ENCODE assay signal across 25 cellular contexts in the genomic region with DNA sequence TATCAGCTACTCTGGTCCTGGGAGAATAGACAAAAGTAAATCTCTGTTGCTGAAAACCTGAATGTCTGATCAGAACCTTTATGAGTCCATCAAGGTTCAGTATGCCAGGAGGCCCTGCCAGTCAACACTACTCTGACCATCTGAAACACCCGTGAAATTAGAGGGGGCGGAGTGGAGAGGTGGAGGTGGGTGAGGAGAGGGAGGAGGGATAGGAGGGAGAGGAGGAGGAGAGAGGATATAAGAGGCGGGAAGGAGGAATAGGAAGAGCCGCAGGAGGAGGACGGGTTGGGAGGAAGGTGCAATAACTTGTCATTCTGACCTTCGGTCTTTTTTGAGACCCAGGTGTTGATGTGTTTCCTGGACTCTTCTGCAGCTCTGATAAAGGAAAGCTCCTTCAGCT. TPM values are rescaled to one million over a fixed set of nuclear protein-coding genes. Genes with fewer than 3 reads are reported as not detected.
DNase-seq lines count a peak whose midpoint lies in the region; ATAC-seq and TF ChIP-seq lines count a peak whose summit lies in the region.
"Had no signal": no experiment of that assay in that cellular context is flagged by ENCODE, and none has a peak within 500 bp of the region (broad histone marks: within the 10 kb centered on the region; RNA-seq: fewer than 3 reads in every experiment).

No MANE protein-coding gene starts in this region.

- H3K9me3 Mint-ChIP-seq in activated T-cell treated with anti-CD3 and anti-CD28 coated beads, Interleukin-2, amount 50 U/mL, for 24 hours: no peaks in the 10 kb centered on the region
- H3K9me3 Mint-ChIP-seq in CD8-positive, alpha-beta memory T cell: no peaks in the 10 kb centered on the region
- H3K9me3 Mint-ChIP-seq in central memory CD8-positive, alpha-beta T cell: no peaks in the 10 kb centered on the region
- H3K9me3 Mint-ChIP-seq: GM23338, IgD-negative memory B cell had no signal

- no peak overlapping the region for H2AFZ ChIP-seq in neuronal stem cell (ENCODE audit: low read length)
- H2AFZ ChIP-seq: GM23338 had no signal

- no peak overlapping the region for H3K4me2 ChIP-seq in neuronal stem cell (ENCODE audit: insufficient read depth, low read length, poor library complexity, severe bottlenecking)
- H3K4me2 ChIP-seq: BLaER1, GM23338 had no signal

- H3K4me1 ChIP-seq in CD8-positive, alpha-beta memory T cell (ENCODE audit: insufficient read depth, low read length): peaks cover 76% of the 10 kb centered on the region
- H3K4me1 ChIP-seq in neuronal stem cell (ENCODE audit: control insufficient read depth in 2 of 2, insufficient read depth in 1 of 2, low read depth in 1 of 2, low read length in 2 of 2): peaks cover 4 to 9% of the 10 kb centered on the region in 2 donors

- H3K4ac ChIP-seq in neuronal stem cell (ENCODE audit: low read length): no peak overlapping the region

- H3K18ac ChIP-seq in neuronal stem cell (ENCODE audit: low read length): no peak overlapping the region

- H2BK5ac ChIP-seq in neuronal stem cell (ENCODE audit: low read length): no peak overlapping the region

- no peak overlapping the region for H3K9ac ChIP-seq in neuronal stem cell (ENCODE audit: low read depth, low read length, poor library complexity)
- H3K9ac ChIP-seq: BLaER1 had no signal

- no peak overlapping the region for H2AK5ac ChIP-seq in neuronal stem cell (ENCODE audit: low read depth, low read length)

- H4K8ac ChIP-seq in neuronal stem cell (ENCODE audit: low read depth, low read length): no peak overlapping the region

- no peak for DNase-seq in activated T-cell treated with anti-CD3 and anti-CD28 coated beads, Interleukin-2, amount 50 U/mL, for 24 hours
- no peak for DNase-seq in activated T-cell treated with anti-CD3 and anti-CD28 coated beads for 4 hours
- DNase-seq in CD8-positive, alpha-beta memory T cell: no peak
- no peak for DNase-seq in central memory CD8-positive, alpha-beta T cell (ENCODE audit: low spot score in 2 of 2)
- DNase-seq in neuronal stem cell (ENCODE audit: low spot score): no peak
- DNase-seq in GF-D8 (lab: John Stamatoyannopoulos, UW): no peak
- DNase-seq: DMS79 treated with DMSO at 0.1 percent for 48 hours, HCEC 1CT, Karpas-422, NCI-H1417 treated with DMSO at 0.1 percent for 48 hours, NCI-H187 treated with DMSO at 0.1 percent for 48 hours, NCI-H2227 treated with DMSO at 0.1 percent for 48 hours, NCI-H510A treated with DMSO at 0.1 percent for 48 hours, NCI-H82, PC-3, SIG-M5 had no signal

- no peak for TF ChIP-seq POLR2A in GM18505 (IDR thresholded peaks at IDR 0.05; ENCODE audit: borderline replicate concordance, extremely low read depth, insufficient read depth, insufficient read length)

- H3K14ac ChIP-seq in neuronal stem cell (ENCODE audit: low read length): no peak overlapping the region

- no peaks in the 10 kb centered on the region for H3K27me3 Mint-ChIP-seq in activated T-cell treated with anti-CD3 and anti-CD28 coated beads, Interleukin-2, amount 50 U/mL, for 24 hours
- peaks cover 0 to 2% of the 10 kb centered on the region in 2 donors for H3K27me3 Mint-ChIP-seq in CD8-positive, alpha-beta memory T cell
- no peaks in the 10 kb centered on the region for H3K27me3 Mint-ChIP-seq in central memory CD8-positive, alpha-beta T cell
- H3K27me3 Mint-ChIP-seq: IgD-negative memory B cell had no signal

- H3K4me1 Mint-ChIP-seq in activated T-cell treated with anti-CD3 and anti-CD28 coated beads, Interleukin-2, amount 50 U/mL, for 24 hours (ENCODE audit: low read depth): peaks cover 75% of the 10 kb centered on the region
- H3K4me1 Mint-ChIP-seq in CD8-positive, alpha-beta memory T cell: peaks cover 72 to 83% (median 81%) of the 10 kb centered on the region in 3 donors
- H3K4me1 Mint-ChIP-seq in central memory CD8-positive, alpha-beta T cell: peaks cover 61% of the 10 kb centered on the region

- WGBS in neuronal stem cell (ENCODE audit: extremely low coverage in 2 of 2, insufficient read length in 2 of 2, insufficient replicate concordance in 1 of 2), 2 donors: 100% methylated on average over 3 of the region's 6 CpGs; no CpG with 5 or more reads in 1 of the 2 donors

- H3K36me3 ChIP-seq in CD8-positive, alpha-beta memory T cell (ENCODE audit: insufficient read depth, low read length): peaks cover 63% of the 10 kb centered on the region
- H3K36me3 ChIP-seq in neuronal stem cell (replicated peaks in 1 of 2; ENCODE audit: control insufficient read depth in 2 of 2, insufficient read depth in 2 of 2, low read length in 2 of 2): no peaks in the 10 kb centered on the region

- peak overlapping the region; percentile 86 for H3K27ac Mint-ChIP-seq in activated T-cell treated with anti-CD3 and anti-CD28 coated beads, Interleukin-2, amount 50 U/mL, for 24 hours
- H3K27ac Mint-ChIP-seq in CD8-positive, alpha-beta memory T cell: peak overlapping the region in 7 of 8 donors; percentile 26 to 84 (median 76)
- H3K27ac Mint-ChIP-seq in central memory CD8-positive, alpha-beta T cell (ENCODE audit: low read depth): peak overlapping the region; percentile 51
- H3K27ac Mint-ChIP-seq: GM23338 had no signal

- no peaks in the 10 kb centered on the region for H3K27me3 ChIP-seq in CD8-positive, alpha-beta memory T cell (ENCODE audit: insufficient read depth, low read length, poor library complexity, severe bottlenecking)
- peaks cover 0 to 8% (median 0%) of the 10 kb centered on the region in 3 experiments for H3K27me3 ChIP-seq in neuronal stem cell (ENCODE audit: control insufficient read depth in 3 of 3, insufficient read depth in 3 of 3, low read depth in 1 of 3, low read length in 3 of 3)
- H3K27me3 ChIP-seq: BLaER1 had no signal

- no peak overlapping the region for H3K4me3 ChIP-seq in CD8-positive, alpha-beta memory T cell (ENCODE audit: low read length)
- H3K4me3 ChIP-seq in neuronal stem cell (ENCODE audit: low read length in 2 of 2): no peak overlapping the region
- H3K4me3 ChIP-seq: BLaER1, GM23338 had no signal

- peak overlapping the region; percentile 32 for H2BK12ac ChIP-seq in neuronal stem cell (ENCODE audit: low read length)

- no peak overlapping the region for H3K4me3 Mint-ChIP-seq in activated T-cell treated with anti-CD3 and anti-CD28 coated beads, Interleukin-2, amount 50 U/mL, for 24 hours
- H3K4me3 Mint-ChIP-seq in CD8-positive, alpha-beta memory T cell: no peak overlapping the region
- no peak overlapping the region for H3K4me3 Mint-ChIP-seq in central memory CD8-positive, alpha-beta T cell
- H3K4me3 Mint-ChIP-seq: GM23338 had no signal

- H3K79me1 ChIP-seq in neuronal stem cell (ENCODE audit: low read depth, low read length): no peaks in the 10 kb centered on the region

- CTCF ChIA-PET in CD8-positive, alpha-beta memory T cell (lab: Charles Lee): interaction anchor here (1.0 to 1.3 kb wide), 3 partner anchors 15 to 48 kb away, joined by 3 to 5 read pairs (median 3); no protein-coding TSS in a partner anchor

- no peak overlapping the region for H2BK120ac ChIP-seq in neuronal stem cell (ENCODE audit: low read depth, low read length)

- peaks cover 93% of the 10 kb centered on the region for H3K36me3 Mint-ChIP-seq in activated T-cell treated with anti-CD3 and anti-CD28 coated beads, Interleukin-2, amount 50 U/mL, for 24 hours (ENCODE audit: low read depth)
- H3K36me3 Mint-ChIP-seq in CD8-positive, alpha-beta memory T cell: peaks cover 50 to 89% (median 69%) of the 10 kb centered on the region in 3 donors
- H3K36me3 Mint-ChIP-seq in central memory CD8-positive, alpha-beta T cell (ENCODE audit: insufficient read depth): peaks cover 89% of the 10 kb centered on the region

- H2BK15ac ChIP-seq in neuronal stem cell (ENCODE audit: low read length): no peak overlapping the region

- no peak overlapping the region for H4K91ac ChIP-seq in neuronal stem cell (ENCODE audit: low read depth, low read length, poor library complexity)

- POLR2A ChIA-PET in CD8-positive, alpha-beta memory T cell (lab: Charles Lee): interaction anchor here (0.6 kb wide), 1 partner anchor 15 kb away, joined by 3 read pairs; no protein-coding TSS in a partner anchor

- no peaks in the 10 kb centered on the region for H3K9me3 ChIP-seq in CD8-positive, alpha-beta memory T cell (ENCODE audit: low read length)
- H3K9me3 ChIP-seq in neuronal stem cell (replicated peaks in 1 of 2; ENCODE audit: control insufficient read depth in 2 of 2, insufficient read depth in 1 of 2, low read depth in 1 of 2, low read length in 2 of 2): no peaks in the 10 kb centered on the region

- H3K23ac ChIP-seq in neuronal stem cell (ENCODE audit: low read depth, low read length, poor library complexity): no peak overlapping the region

- ATAC-seq in central memory CD8-positive, alpha-beta T cell (replicated peaks; ENCODE audit: extremely low read depth, poor library complexity, severe bottlenecking): no peak
- ATAC-seq in GM18505 (IDR thresholded peaks at IDR 0.05; ENCODE audit: unreplicated experiment) (no peak), GM19351 (IDR thresholded peaks at IDR 0.05; ENCODE audit: unreplicated experiment) (no peak)
- ATAC-seq: GM23338, PC-3 had no signal

- no peak overlapping the region for H3K27ac ChIP-seq in CD8-positive, alpha-beta memory T cell (ENCODE audit: low read depth, low read length)
- no peak overlapping the region for H3K27ac ChIP-seq in neuronal stem cell (replicated peaks; ENCODE audit: low read length)
- H3K27ac ChIP-seq: BLaER1, RWPE1 had no signal

RNA-seq across cellular contexts. Expression of a gene that starts 8.0 kb away (rescaled TPM):
- total RNA-seq in CD8-positive, alpha-beta memory T cell: 10 to 100 TPM; 63.5 to 65.1 TPM
- polyA plus RNA-seq in CD8-positive, alpha-beta memory T cell: 42.3 TPM
- polyA plus RNA-seq in neuronal stem cell (2013, experiment 1 of 2): 0.96 TPM
- 1.1 TPM for polyA plus RNA-seq in neuronal stem cell (2013, experiment 2 of 2)
- total RNA-seq: A172, MCF 10A had no signal

RNA-seq across cellular contexts. Expression of a gene that starts 53.4 kb away (rescaled TPM):
- 10 to 100 TPM; 40.4 to 42.4 TPM for total RNA-seq in CD8-positive, alpha-beta memory T cell
- polyA plus RNA-seq in CD8-positive, alpha-beta memory T cell: 103 TPM
- 13.3 TPM for polyA plus RNA-seq in neuronal stem cell (2013, experiment 1 of 2)
- polyA plus RNA-seq in neuronal stem cell (2013, experiment 2 of 2): 14.7 TPM
- total RNA-seq: G401 had no signal
